ENCODE assay signal across 8 cellular contexts in genomic region chr3:132180337-132180791, GRCh38.
DNase-seq lines count a peak whose midpoint lies in the region; ATAC-seq, FAIRE-seq and TF ChIP-seq lines count a peak whose summit lies in the region.

No MANE protein-coding gene starts in this region.

- H3K9ac ChIP-seq in astrocyte (ENCODE audit: low read length): no peak overlapping the region
- H3K9ac ChIP-seq in keratinocyte (ENCODE audit: control insufficient read depth, extremely low read depth, insufficient read depth, low read length): no peak overlapping the region

- H3K27ac ChIP-seq in heart left ventricle (no peak overlapping the region), astrocyte (ENCODE audit: low read depth, low read length) (no peak overlapping the region), keratinocyte (ENCODE audit: control insufficient read depth, insufficient read depth, low read length) (no peak overlapping the region)

- WGBS in heart left ventricle, 4 donors: 8 to 17% (median 13%) methylated on average over 3 of the region's 3 CpGs

- ATAC-seq in heart left ventricle (no peak), Right ventricle myocardium superior (ENCODE audit: poor library complexity) (no peak), HG03159 (IDR thresholded peaks at IDR 0.05; ENCODE audit: unreplicated experiment) (peak; percentile 76), GM18873 (IDR thresholded peaks at IDR 0.05; ENCODE audit: low FRiP score, unreplicated experiment) (no peak)

- H2AFZ ChIP-seq in astrocyte (ENCODE audit: low read depth, low read length) (no peak overlapping the region), keratinocyte (ENCODE audit: control insufficient read depth, low read length) (no peak overlapping the region)

- no peaks in the 10 kb centered on the region for H3K36me3 Mint-ChIP-seq in astrocyte (ENCODE audit: low read depth, unreplicated experiment)

- H3K9me3 ChIP-seq in heart left ventricle (no peaks in the 10 kb centered on the region), astrocyte (ENCODE audit: insufficient read depth, low read depth, low read length) (no peaks in the 10 kb centered on the region), keratinocyte (ENCODE audit: control insufficient read depth, low read depth, low read length) (no peaks in the 10 kb centered on the region)

- dilution Hi-C loops in keratinocyte (cut with MboI; ENCODE audit: extremely low pct_ligation_motif_present, low sequenced_read_pairs): no loop called here

- no peak for DNase-seq in heart left ventricle
- no peak for DNase-seq in Right ventricle myocardium superior
- DNase-seq in NCI-H446 (lab: John Stamatoyannopoulos, UW): peak; percentile 22 to 69
- DNase-seq in astrocyte (ENCODE audit: low read depth): peak; percentile 34
- DNase-seq in keratinocyte (ENCODE audit: low read depth, low spot score): no peak
- no peak for DNase-seq in cerebellar nuclear complex (lab: John Stamatoyannopoulos, UW)

- no peaks in the 10 kb centered on the region for H3K9me3 Mint-ChIP-seq in astrocyte (ENCODE audit: unreplicated experiment)

- H3K4me2 ChIP-seq in astrocyte (ENCODE audit: low read length): no peak overlapping the region
- no peak overlapping the region for H3K4me2 ChIP-seq in keratinocyte (ENCODE audit: control insufficient read depth, extremely low read depth, insufficient read depth, low read depth, low read length)

- H3K4me1 ChIP-seq in heart left ventricle (no peaks in the 10 kb centered on the region), astrocyte (ENCODE audit: insufficient read depth, low read length) (no peaks in the 10 kb centered on the region), keratinocyte (ENCODE audit: control insufficient read depth, extremely low read depth, insufficient read depth, low read length) (no peaks in the 10 kb centered on the region)

- no peak overlapping the region for H3K4me3 Mint-ChIP-seq in astrocyte (ENCODE audit: unreplicated experiment)

- peaks cover 20% of the 10 kb centered on the region for H3K27me3 Mint-ChIP-seq in astrocyte (ENCODE audit: low read depth, unreplicated experiment)

- H3K79me2 ChIP-seq in astrocyte (ENCODE audit: insufficient read depth, low read length): no peaks in the 10 kb centered on the region
- H3K79me2 ChIP-seq in keratinocyte (ENCODE audit: control insufficient read depth, insufficient read depth, low read length): no peaks in the 10 kb centered on the region

- H3K4me3 ChIP-seq in heart left ventricle (no peak overlapping the region), astrocyte (ENCODE audit: insufficient read depth, low read depth, low read length) (no peak overlapping the region), keratinocyte (ENCODE audit: control insufficient read depth in 2 of 3, extremely low read depth in 1 of 3, insufficient read depth in 2 of 3, low read depth in 1 of 3, low read length in 3 of 3) (no peak overlapping the region)

- H3K36me3 ChIP-seq in heart left ventricle (no peaks in the 10 kb centered on the region), astrocyte (ENCODE audit: insufficient read depth, low read length) (no peaks in the 10 kb centered on the region), keratinocyte (ENCODE audit: control insufficient read depth in 2 of 2, extremely low read depth in 1 of 2, insufficient read depth in 2 of 2, low read length in 2 of 2) (no peaks in the 10 kb centered on the region)

- H3K4me1 Mint-ChIP-seq in astrocyte (ENCODE audit: low read depth, unreplicated experiment): no peaks in the 10 kb centered on the region

- peaks cover 0 to 3% (median 0%) of the 10 kb centered on the region in 9 donors for H3K27me3 ChIP-seq in heart left ventricle
- peaks cover 5% of the 10 kb centered on the region for H3K27me3 ChIP-seq in astrocyte (ENCODE audit: insufficient read depth, low read length)
- no peaks in the 10 kb centered on the region for H3K27me3 ChIP-seq in keratinocyte (ENCODE audit: control insufficient read depth, extremely low read depth, insufficient read depth, low read length)

- FAIRE-seq in astrocyte (lab: Jason Lieb, UNC) (peak; percentile 49), keratinocyte (lab: Jason Lieb, UNC) (peak; percentile 71)

- no peak overlapping the region for H3K27ac Mint-ChIP-seq in astrocyte (ENCODE audit: unreplicated experiment)

- TF ChIP-seq POLR2A in heart left ventricle (IDR thresholded peaks at IDR 0.05): no peak

- intact Hi-C loops in heart left ventricle (cut with DNase I) (loop anchor here in 5 of 10 donors (2.0 to 10.0 kb wide), 3 partner anchors 142 to 146 kb away; partner anchors contain the start of gene CPNE4 (in 4 of the 5)), Right ventricle myocardium superior (cut with DNase I) (no loop called here)

- H4K20me1 ChIP-seq in astrocyte (ENCODE audit: insufficient read depth, low read length): no peaks in the 10 kb centered on the region
- H4K20me1 ChIP-seq in keratinocyte (ENCODE audit: control insufficient read depth, extremely low read depth, insufficient read depth, low read length): no peaks in the 10 kb centered on the region

- TF ChIP-seq CTCF in heart left ventricle (IDR thresholded peaks at IDR 0.05) (peak in 11 of 12 donors; percentile 27 to 53 (median 40)), astrocyte (IDR thresholded peaks at IDR 0.05; ENCODE audit: insufficient read depth, low read depth, low read length) (peak; percentile 65), keratinocyte (optimal IDR thresholded peaks at IDR 0.05 in 1 of 3, IDR thresholded peaks at IDR 0.05 in 1 of 3, conservative IDR thresholded peaks at IDR 0.05 in 1 of 3; ENCODE audit: extremely low read depth in 1 of 3, insufficient read depth in 2 of 3, low read length in 3 of 3) (peak; percentile 34 to 53 (median 48))

- H3K9me1 ChIP-seq in keratinocyte (ENCODE audit: control insufficient read depth, extremely low read depth, insufficient read depth, low read length): no peaks in the 10 kb centered on the region

Comparison
In these comparisons a context has a peak if more than half of its experiments do, and no peak if none do; other contexts are left out.
1. DNase-seq: peak in NCI-H446 (2 of 2) and astrocyte (single experiment); none in heart left ventricle (0 of 5), Right ventricle myocardium superior (single experiment), keratinocyte (single experiment) and cerebellar nuclear complex (0 of 2).
2. Peak in every context shown above with its lines, with median percentiles within 50 percentile points of each other: CTCF ChIP-seq.